Comparison of ENCODE assay signal across 24 cellular contexts in genomic region chr11:128351168-128351567, GRCh38.
A peak's percentile ranks its signal among the peaks of the same experiment; 100 is the strongest.
DNase-seq lines count a peak whose midpoint lies in the region; ATAC-seq lines count a peak whose summit lies in the region.
"Had no signal": no experiment of that assay in that cellular context is flagged by ENCODE, and none has a peak within 500 bp of the region (broad histone marks: within the 10 kb centered on the region; RNA-seq: fewer than 3 reads in every experiment).

No MANE protein-coding gene starts in this region.

- peaks cover 2% of the 10 kb centered on the region for H3K9me3 ChIP-seq in trophoblast cell (ENCODE audit: insufficient read depth, low read depth, low read length)
- H3K9me3 ChIP-seq: BLaER1 treated with 17β-estradiol and CSF1 and Interleukin-3, amounts not matched to agents 10 nM and 100 nM had no signal

- H3K27ac ChIP-seq in trophoblast cell (ENCODE audit: low read depth, low read length), result no peak overlapping the region
- H3K27ac ChIP-seq: 22Rv1; BLaER1 treated with 17β-estradiol and CSF1 and Interleukin-3, amounts not matched to agents 10 nM and 100 nM; KMS-11; RWPE1 had no signal

- H2AK5ac ChIP-seq in trophoblast cell (ENCODE audit: low read length), result no peak overlapping the region

- H2BK12ac ChIP-seq in trophoblast cell (ENCODE audit: low read length), result peak overlapping the region; percentile 76

- no peak overlapping the region for H3K23ac ChIP-seq in trophoblast cell (ENCODE audit: low read length)

- peak; percentile 17 for DNase-seq in DMS53 (lab: John Stamatoyannopoulos, UW)
- no peak for DNase-seq in DMS53 treated with DMSO at 0.1 percent for 48 hours (lab: John Stamatoyannopoulos, UW; ENCODE audit: unreplicated experiment)
- DNase-seq in activated naive CD4-positive, alpha-beta T cell treated with anti-CD3 and anti-CD28 coated beads for 36 hours, result peak; percentile 68
- no peak for DNase-seq in activated naive CD4-positive, alpha-beta T cell (lab: John Stamatoyannopoulos, UW)
- no peak for DNase-seq in T-cell
- no peak for DNase-seq in trophoblast cell
- DNase-seq in natural killer cell treated with Interleukin-12 subunit alpha and Interleukin-12 subunit beta and Interleukin-15 and Interleukin-18, amount 100 ng/mL, for 72 hours (ENCODE audit: low spot score), result no peak
- DNase-seq: CD8-positive, alpha-beta memory T cell; EL; GF-D8; MV-4-11; NCI-H1105 treated with DMSO at 0.1 percent for 48 hours; NCI-H2029 treated with DMSO at 0.1 percent for 48 hours; NCI-H2171; NCI-H345; NCI-H524; NCI-H774; NK-92 treated with Interleukin-12 subunit alpha and Interleukin-12 subunit beta, amount 100 ng/mL, for 24 hours; SHP77 treated with DMSO at 0.1 percent for 48 hours had no signal

- H3K4me1 Mint-ChIP-seq in activated naive CD4-positive, alpha-beta T cell treated with anti-CD3 and anti-CD28 coated beads for 36 hours (ENCODE audit: low read depth), result peaks cover 69% of the 10 kb centered on the region
- H3K4me1 Mint-ChIP-seq in T-cell, result peaks cover 58 to 73% (median 61%) of the 10 kb centered on the region in 3 donors
- H3K4me1 Mint-ChIP-seq in natural killer cell treated with Interleukin-12 subunit alpha and Interleukin-12 subunit beta and Interleukin-15 and Interleukin-18, amount 100 ng/mL, for 72 hours (ENCODE audit: low read depth in 2 of 2), result peaks cover 17 to 32% of the 10 kb centered on the region in 2 donors

- peak overlapping the region; percentile 72 for H3K27ac Mint-ChIP-seq in activated naive CD4-positive, alpha-beta T cell treated with anti-CD3 and anti-CD28 coated beads for 36 hours
- H3K27ac Mint-ChIP-seq in T-cell, result peak overlapping the region; percentile 85 to 94
- H3K27ac Mint-ChIP-seq in natural killer cell treated with Interleukin-12 subunit alpha and Interleukin-12 subunit beta and Interleukin-15 and Interleukin-18, amount 100 ng/mL, for 72 hours, result peak overlapping the region in 1 of 2 donors; percentile 86

- peak in 1 of 4 experiments; percentile 59 for ATAC-seq in T-cell (replicated peaks in 1 of 4)
- ATAC-seq in natural killer cell treated with Interleukin-12 subunit alpha and Interleukin-12 subunit beta and Interleukin-15 and Interleukin-18, amount 100 ng/mL, for 72 hours, result no peak
- ATAC-seq in GM21825 (IDR thresholded peaks at IDR 0.05; ENCODE audit: unreplicated experiment), result no peak

- no peak overlapping the region for H3K14ac ChIP-seq in trophoblast cell (ENCODE audit: low read length)

- H3K4me3 ChIP-seq in trophoblast cell (ENCODE audit: low read depth, low read length), result no peak overlapping the region
- H3K4me3 ChIP-seq: BLaER1 treated with 17β-estradiol and CSF1 and Interleukin-3, amounts not matched to agents 10 nM and 100 nM had no signal

- no peak overlapping the region for H4K12ac ChIP-seq in trophoblast cell (ENCODE audit: low read depth, low read length)

- POLR2A ChIA-PET in T-cell (lab: Charles Lee), result interaction anchor here (0.6 to 1.2 kb wide), 3 partner anchors 11 to 67 kb away, joined by 3 to 4 read pairs (median 3); no protein-coding TSS in a partner anchor

- no peaks in the 10 kb centered on the region for H3K79me2 ChIP-seq in trophoblast cell (ENCODE audit: control insufficient read depth, insufficient read depth, low read length, poor library complexity)

- intact Hi-C loops in activated naive CD4-positive, alpha-beta T cell treated with anti-CD3 and anti-CD28 coated beads for 36 hours (cut with micrococcal nuclease), result loop anchor here (1.0 to 2.0 kb wide), 2 partner anchors 8 to 62 kb away; no protein-coding TSS in a partner anchor

- H2BK120ac ChIP-seq in trophoblast cell (ENCODE audit: insufficient read depth, low read length, poor library complexity), result no peak overlapping the region

- no peaks in the 10 kb centered on the region for H3K9me3 Mint-ChIP-seq in activated naive CD4-positive, alpha-beta T cell treated with anti-CD3 and anti-CD28 coated beads for 36 hours
- H3K9me3 Mint-ChIP-seq in T-cell, result peaks cover 0 to 2% (median 0%) of the 10 kb centered on the region in 3 donors
- H3K9me3 Mint-ChIP-seq in natural killer cell treated with Interleukin-12 subunit alpha and Interleukin-12 subunit beta and Interleukin-15 and Interleukin-18, amount 100 ng/mL, for 72 hours, result peaks cover under 1% of the 10 kb centered on the region
- H3K9me3 Mint-ChIP-seq: CD8-positive, alpha-beta memory T cell had no signal

- no peak overlapping the region for H3K18ac ChIP-seq in trophoblast cell (ENCODE audit: low read length)

- H3K4me2 ChIP-seq in trophoblast cell (ENCODE audit: low read length), result no peak overlapping the region
- H3K4me2 ChIP-seq: BLaER1 treated with 17β-estradiol and CSF1 and Interleukin-3, amounts not matched to agents 10 nM and 100 nM; KMS-11 had no signal

- CTCF ChIA-PET in activated naive CD4-positive, alpha-beta T cell treated with anti-CD3 and anti-CD28 coated beads for 36 hours (lab: Charles Lee), result interaction anchor here (1.2 to 1.6 kb wide), 5 partner anchors 9 to 193 kb away, joined by 3 to 6 read pairs (median 3); no protein-coding TSS in a partner anchor
- CTCF ChIA-PET in T-cell (lab: Charles Lee), result interaction anchor here in 1 of 2 donors (0.5 to 1.6 kb wide), 3 partner anchors 9 to 33 kb away, joined by 3 to 5 read pairs (median 3); no protein-coding TSS in a partner anchor

- H3K79me1 ChIP-seq in trophoblast cell (ENCODE audit: low read length), result peaks cover 2% of the 10 kb centered on the region

- H3K36me3 Mint-ChIP-seq in activated naive CD4-positive, alpha-beta T cell treated with anti-CD3 and anti-CD28 coated beads for 36 hours (ENCODE audit: low read depth), result no peaks in the 10 kb centered on the region
- H3K36me3 Mint-ChIP-seq in T-cell, result no peaks in the 10 kb centered on the region
- H3K36me3 Mint-ChIP-seq in natural killer cell treated with Interleukin-12 subunit alpha and Interleukin-12 subunit beta and Interleukin-15 and Interleukin-18, amount 100 ng/mL, for 72 hours, result no peaks in the 10 kb centered on the region

- no peaks in the 10 kb centered on the region for H3K27me3 Mint-ChIP-seq in activated naive CD4-positive, alpha-beta T cell treated with anti-CD3 and anti-CD28 coated beads for 36 hours (ENCODE audit: low read depth)
- H3K27me3 Mint-ChIP-seq in T-cell, result no peaks in the 10 kb centered on the region
- H3K27me3 Mint-ChIP-seq in natural killer cell treated with Interleukin-12 subunit alpha and Interleukin-12 subunit beta and Interleukin-15 and Interleukin-18, amount 100 ng/mL, for 72 hours, result no peaks in the 10 kb centered on the region

- no peak overlapping the region for H3K9ac ChIP-seq in trophoblast cell (ENCODE audit: low read length)
- H3K9ac ChIP-seq: BLaER1 treated with 17β-estradiol and CSF1 and Interleukin-3, amounts not matched to agents 10 nM and 100 nM; KMS-11 had no signal

- WGBS in trophoblast cell (ENCODE audit: extremely low coverage, insufficient coverage, insufficient read length), result no CpG with 5 or more reads among the region's 6 CpGs

- no peak overlapping the region for H2AFZ ChIP-seq in trophoblast cell (ENCODE audit: insufficient read depth, low read length, poor library complexity)

- H3K4me1 ChIP-seq in trophoblast cell (ENCODE audit: control insufficient read depth in 1 of 2, insufficient read depth in 2 of 2, low read length in 2 of 2), result no peaks in the 10 kb centered on the region
- H3K4me1 ChIP-seq: BLaER1 treated with 17β-estradiol and CSF1 and Interleukin-3, amounts not matched to agents 10 nM and 100 nM had no signal

- no peak overlapping the region for H4K91ac ChIP-seq in trophoblast cell (ENCODE audit: low read depth, low read length)

- no peak overlapping the region for H3K4ac ChIP-seq in trophoblast cell (ENCODE audit: low read depth, low read length)

- no peaks in the 10 kb centered on the region for H3K27me3 ChIP-seq in trophoblast cell (ENCODE audit: insufficient read depth, low read length)
- H3K27me3 ChIP-seq: BLaER1 treated with 17β-estradiol and CSF1 and Interleukin-3, amounts not matched to agents 10 nM and 100 nM had no signal

- no peak overlapping the region for H3K4me3 Mint-ChIP-seq in activated naive CD4-positive, alpha-beta T cell treated with anti-CD3 and anti-CD28 coated beads for 36 hours
- H3K4me3 Mint-ChIP-seq in T-cell, result peak overlapping the region in 1 of 3 donors; percentile 67
- no peak overlapping the region for H3K4me3 Mint-ChIP-seq in natural killer cell treated with Interleukin-12 subunit alpha and Interleukin-12 subunit beta and Interleukin-15 and Interleukin-18, amount 100 ng/mL, for 72 hours

- H4K8ac ChIP-seq in trophoblast cell (ENCODE audit: low read depth, low read length), result peak overlapping the region; percentile 38

- peaks cover 0 to 1% of the 10 kb centered on the region in 2 experiments for H3K36me3 ChIP-seq in trophoblast cell (ENCODE audit: control insufficient read depth in 1 of 2, insufficient read depth in 2 of 2, low read length in 2 of 2)
- H3K36me3 ChIP-seq: BLaER1 treated with 17β-estradiol and CSF1 and Interleukin-3, amounts not matched to agents 10 nM and 100 nM had no signal

- no peak overlapping the region for H2BK5ac ChIP-seq in trophoblast cell (ENCODE audit: low read depth, low read length, poor library complexity)

Comparison
In these comparisons a context has a peak if more than half of its experiments do, and no peak if none do; other contexts are left out.
1. DNase-seq: peak in DMS53 (single experiment) and activated naive CD4-positive, alpha-beta T cell treated with anti-CD3 and anti-CD28 coated beads for 36 hours (single experiment); none in DMS53 treated with DMSO at 0.1 percent for 48 hours (single experiment), activated naive CD4-positive, alpha-beta T cell (0 of 4), T-cell (0 of 34), trophoblast cell (0 of 2) and natural killer cell treated with Interleukin-12 subunit alpha and Interleukin-12 subunit beta and Interleukin-15 and Interleukin-18, amount 100 ng/mL, for 72 hours (single experiment).